In genomic region chr20:19756756-19757486, GRCh38 we compare ENCODE assay signal across 8 cellular contexts. TPM values are rescaled to one million over a fixed set of nuclear protein-coding genes. Genes with fewer than 3 reads are reported as not detected.
DNase-seq lines count a peak whose midpoint lies in the region; TF ChIP-seq lines count a peak whose summit lies in the region.
"Had no signal": no experiment of that assay in that cellular context is flagged by ENCODE, and none has a peak within 500 bp of the region (broad histone marks: within the 10 kb centered on the region; RNA-seq: fewer than 3 reads in every experiment).

No MANE protein-coding gene starts in this region.

- H3K27ac ChIP-seq in liver (ENCODE audit: low read depth in 1 of 2, low read length in 2 of 2) (peak overlapping the region; percentile 93 to 94), thymus (ENCODE audit: low read depth) (peak overlapping the region; percentile 84)

- H3K9ac ChIP-seq in liver (ENCODE audit: low read depth in 1 of 2, low read length in 2 of 2), result peak overlapping the region; percentile 57 to 73

- H3K4me3 ChIP-seq in LNCaP clone FGC (ENCODE audit: low read depth, low read length) (peak overlapping the region; percentile 60), astrocyte of the cerebellum (ENCODE audit: low read depth, low read length) (peak overlapping the region; percentile 85), liver (ENCODE audit: low read depth in 1 of 3, low read length in 3 of 3) (peak overlapping the region; percentile 65 to 85 (median 83)), thymus (ENCODE audit: low read length) (peak overlapping the region; percentile 45)

- TF ChIP-seq CTCF in LNCaP clone FGC (IDR thresholded peaks at IDR 0.05; ENCODE audit: control insufficient read depth, extremely low read depth, insufficient read depth), result peak; percentile 42
- no peak for TF ChIP-seq CTCF in astrocyte of the cerebellum (IDR thresholded peaks at IDR 0.05; ENCODE audit: low read depth, low read length, missing control alignments)
- TF ChIP-seq CTCF in liver (IDR thresholded peaks at IDR 0.05; ENCODE audit: low read depth, low read length, missing input control), result no peak

- H3K9me3 ChIP-seq in liver (ENCODE audit: control insufficient read depth in 4 of 4, low read length in 3 of 4) (no peaks in the 10 kb centered on the region), thymus (ENCODE audit: control insufficient read depth) (no peaks in the 10 kb centered on the region)

- in situ Hi-C loops in astrocyte of the cerebellum (cut with HindIII; ENCODE audit: low sequenced_read_pairs), result no loop called here

- H3K27me3 ChIP-seq in liver (ENCODE audit: control insufficient read depth in 4 of 4, insufficient read depth in 4 of 4, low read length in 3 of 4), result no peaks in the 10 kb centered on the region
- H3K27me3 ChIP-seq in thymus (ENCODE audit: control insufficient read depth, insufficient read depth), result peaks cover 27% of the 10 kb centered on the region

- DNase-seq in LNCaP clone FGC (ENCODE audit: low read depth), result no peak
- DNase-seq in astrocyte of the cerebellum (ENCODE audit: low read depth), result no peak
- DNase-seq in activated CD8-positive, alpha-beta memory T cell treated with anti-CD3 and anti-CD28 coated beads, Interleukin-2, amount 50 U/mL, for 48 hours, result no peak
- DNase-seq in activated CD4-positive, alpha-beta T cell treated with anti-CD3 and anti-CD28 coated beads, Interleukin-2, amount 50 U/mL, for 1 hour, result no peak
- DNase-seq in glomerular visceral epithelial cell (ENCODE audit: extremely low spot score), result no peak
- DNase-seq: T-helper 9 cell had no signal

- peak in 1 of 2 donors; percentile 10 for TF ChIP-seq RAD21 in liver (IDR thresholded peaks at IDR 0.05)

- H3K36me3 ChIP-seq in liver (ENCODE audit: control insufficient read depth in 4 of 4, insufficient read depth in 3 of 4, low read depth in 1 of 4, low read length in 3 of 4), result no peaks in the 10 kb centered on the region
- no peaks in the 10 kb centered on the region for H3K36me3 ChIP-seq in thymus (ENCODE audit: control insufficient read depth, insufficient read depth)

- peaks cover 5 to 33% (median 16%) of the 10 kb centered on the region in 4 donors for H3K4me1 ChIP-seq in liver (ENCODE audit: control insufficient read depth in 4 of 4, insufficient read depth in 4 of 4, low read length in 3 of 4)
- H3K4me1 ChIP-seq in thymus (ENCODE audit: control insufficient read depth, insufficient read depth, low read length), result no peaks in the 10 kb centered on the region

- 17% methylated on average over 22 of the region's 22 CpGs for WGBS in liver
- 32% methylated on average over 22 of the region's 22 CpGs for WGBS in thymus

TF ChIP-seq in liver, 16 proteins besides CTCF, POLR2A, EP300 and RAD21:
- TF ChIP-seq MAX (IDR thresholded peaks at IDR 0.05) (no peak), HNF4G (IDR thresholded peaks at IDR 0.05) (no peak), TAF1 (conservative IDR thresholded peaks at IDR 0.05) (no peak), ATF3 (IDR thresholded peaks at IDR 0.05) (no peak), RXRA (IDR thresholded peaks at IDR 0.05) (no peak), YY1 (IDR thresholded peaks at IDR 0.05) (no peak), FOXA1 (IDR thresholded peaks at IDR 0.05) (no peak), SP1 (IDR thresholded peaks at IDR 0.05) (no peak), EGR1 (IDR thresholded peaks at IDR 0.05; ENCODE audit: low read depth in 2 of 2) (no peak), HNF4A (conservative IDR thresholded peaks at IDR 0.05) (no peak)
- TF ChIP-seq, protein P1, sequence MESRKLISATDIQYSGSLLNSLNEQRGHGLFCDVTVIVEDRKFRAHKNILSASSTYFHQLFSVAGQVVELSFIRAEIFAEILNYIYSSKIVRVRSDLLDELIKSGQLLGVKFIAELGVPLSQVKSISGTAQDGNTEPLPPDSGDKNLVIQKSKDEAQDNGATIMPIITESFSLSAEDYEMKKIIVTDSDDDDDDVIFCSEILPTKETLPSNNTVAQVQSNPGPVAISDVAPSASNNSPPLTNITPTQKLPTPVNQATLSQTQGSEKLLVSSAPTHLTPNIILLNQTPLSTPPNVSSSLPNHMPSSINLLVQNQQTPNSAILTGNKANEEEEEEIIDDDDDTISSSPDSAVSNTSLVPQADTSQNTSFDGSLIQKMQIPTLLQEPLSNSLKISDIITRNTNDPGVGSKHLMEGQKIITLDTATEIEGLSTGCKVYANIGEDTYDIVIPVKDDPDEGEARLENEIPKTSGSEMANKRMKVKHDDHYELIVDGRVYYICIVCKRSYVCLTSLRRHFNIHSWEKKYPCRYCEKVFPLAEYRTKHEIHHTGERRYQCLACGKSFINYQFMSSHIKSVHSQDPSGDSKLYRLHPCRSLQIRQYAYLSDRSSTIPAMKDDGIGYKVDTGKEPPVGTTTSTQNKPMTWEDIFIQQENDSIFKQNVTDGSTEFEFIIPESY (IDR thresholded peaks at IDR 0.05), result no peak

RNA-seq across cellular contexts. Expression of gene RIN2, which starts 1.1 kb away (rescaled TPM):
- 10 to 100 TPM in 1 of 2 donors, 1 to 10 TPM in 1; 7.7 to 16.6 TPM for total RNA-seq in liver
- 1 to 10 TPM; 3.4 to 4.9 TPM for polyA plus RNA-seq in liver
- 9.2 TPM for polyA plus RNA-seq in thymus
